In the genomic region with DNA sequence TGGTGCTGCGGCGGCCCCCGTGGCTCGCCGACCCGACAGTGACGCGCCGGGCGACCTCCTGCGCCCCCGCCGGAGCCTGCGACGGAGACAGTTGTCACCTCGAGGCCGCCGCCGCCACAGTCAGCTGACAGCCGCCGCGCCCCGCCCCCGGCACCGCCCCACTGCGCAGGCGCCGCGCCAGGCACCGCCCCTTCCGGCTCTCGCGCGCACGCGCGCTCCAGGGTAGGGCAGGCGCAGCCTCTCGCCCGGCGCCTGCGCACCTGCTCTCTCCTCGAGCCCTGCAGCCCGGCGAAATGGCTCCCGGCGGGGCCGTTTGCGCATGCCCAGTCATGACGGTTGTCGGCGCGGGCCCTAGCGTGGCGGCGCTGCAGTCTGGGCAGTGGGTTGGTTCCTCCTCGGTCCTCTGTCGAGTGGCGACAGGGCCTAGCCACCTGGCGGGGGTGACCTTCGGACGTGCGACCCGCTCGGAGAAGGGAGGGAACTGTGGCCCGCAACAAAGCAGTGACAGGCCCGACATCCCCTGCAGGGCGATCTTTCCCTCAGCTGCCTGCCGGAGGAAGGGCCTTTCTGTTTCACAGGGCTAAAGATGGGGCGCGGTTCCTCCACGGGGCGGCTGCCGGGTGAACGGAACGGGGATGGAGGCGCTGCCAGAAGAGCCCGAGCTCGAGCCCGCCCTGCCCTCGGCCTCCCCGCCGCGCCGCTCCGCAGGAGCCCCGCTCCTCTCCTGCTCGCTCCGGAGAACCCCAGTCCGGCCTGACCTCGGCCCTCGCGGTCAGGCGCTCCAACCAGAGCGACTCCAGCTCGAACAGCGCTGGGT, we compare ENCODE assay signal across 8 cellular contexts.
DNase-seq lines count a peak whose midpoint lies in the region; TF ChIP-seq lines count a peak whose summit lies in the region.

A gene (minus strand): TSS at position 135 of the 817 bp plus-strand sequence. CDS start 134 bp downstream, at position 1.

- DNase-seq in HFF-Myc (ENCODE audit: extremely low read depth, low read depth) (peak; percentile 56), NAMALWA (ENCODE audit: low spot score) (peak; percentile 94), SK-N-MC (ENCODE audit: low read depth, low spot score) (peak; percentile 42), globus pallidus (ENCODE audit: low spot score) (peak; percentile 94), nucleus accumbens (lab: John Stamatoyannopoulos, UW) (peak; percentile 36 to 98 (median 92)), superior temporal gyrus (ENCODE audit: extremely low spot score) (peak; percentile 95)
- peak; percentile 97 for DNase-seq in activated naive CD4-positive, alpha-beta T cell treated with anti-CD3 and anti-CD28 coated beads, Interleukin-2, amount 10 ng/mL, durations not matched to agents 7 days and 5 days

- H3K4me3 Mint-ChIP-seq in activated naive CD4-positive, alpha-beta T cell treated with anti-CD3 and anti-CD28 coated beads, Interleukin-2, amount 10 ng/mL, durations not matched to agents 7 days and 5 days, result peak within 1 kb of the TSS; percentile 81

- peak within 1 kb of the TSS; percentile 73 for H3K27ac ChIP-seq in SK-N-MC

- H3K27ac Mint-ChIP-seq in activated naive CD4-positive, alpha-beta T cell treated with anti-CD3 and anti-CD28 coated beads, Interleukin-2, amount 10 ng/mL, durations not matched to agents 7 days and 5 days, result peak within 1 kb of the TSS; percentile 91

- H3K4me1 Mint-ChIP-seq in activated naive CD4-positive, alpha-beta T cell treated with anti-CD3 and anti-CD28 coated beads, Interleukin-2, amount 10 ng/mL, durations not matched to agents 7 days and 5 days, result peaks cover 39% of the 10 kb centered on the region

- H3K9me3 Mint-ChIP-seq in activated naive CD4-positive, alpha-beta T cell treated with anti-CD3 and anti-CD28 coated beads, Interleukin-2, amount 10 ng/mL, durations not matched to agents 7 days and 5 days, result peaks cover 16% of the 10 kb centered on the region

- H3K36me3 Mint-ChIP-seq in activated naive CD4-positive, alpha-beta T cell treated with anti-CD3 and anti-CD28 coated beads, Interleukin-2, amount 10 ng/mL, durations not matched to agents 7 days and 5 days, result peaks cover 9% of the 10 kb centered on the region

- H3K4me3 ChIP-seq in GM08714 (ENCODE audit: low read length) (peak within 1 kb of the TSS; percentile 62; the same call in 1 of the 2 replicates), HFF-Myc (replicated peaks; ENCODE audit: low read depth, low read length) (peak within 1 kb of the TSS; percentile 64), SK-N-MC (peak within 1 kb of the TSS; percentile 93)

- peak within 1 kb of the TSS; percentile 94 for H3K9ac ChIP-seq in SK-N-MC (ENCODE audit: insufficient read length)

- H3K36me3 ChIP-seq in SK-N-MC (ENCODE audit: insufficient read depth, low read length), result no peaks in the 10 kb centered on the region

- CTCF ChIA-PET in activated naive CD4-positive, alpha-beta T cell treated with anti-CD3 and anti-CD28 coated beads, Interleukin-2, amount 10 ng/mL, durations not matched to agents 7 days and 5 days (lab: Charles Lee), result interaction anchor here (1.0 kb wide), 1 partner anchor 47 kb away, joined by 3 read pairs; no protein-coding TSS in a partner anchor

- H3K9me3 ChIP-seq in SK-N-MC (ENCODE audit: low read depth, low read length), result no peaks in the 10 kb centered on the region

- no peak for TF ChIP-seq CTCF in HFF-Myc (IDR thresholded peaks at IDR 0.05; ENCODE audit: low read depth, low read length, missing control alignments)

- peaks cover 24% of the 10 kb centered on the region for H3K27me3 Mint-ChIP-seq in activated naive CD4-positive, alpha-beta T cell treated with anti-CD3 and anti-CD28 coated beads, Interleukin-2, amount 10 ng/mL, durations not matched to agents 7 days and 5 days

Comparison
In these comparisons a context has a peak if more than half of its experiments do, and no peak if none do; other contexts are left out.
1. Peak in every context shown above with its lines: DNase-seq, H3K4me3 ChIP-seq and H3K27ac ChIP-seq.
2. DNase-seq: peak in every context shown above with its lines; median percentile 97 in activated naive CD4-positive, alpha-beta T cell treated with anti-CD3 and anti-CD28 coated beads, Interleukin-2, amount 10 ng/mL, durations not matched to agents 7 days and 5 days; 95 in superior temporal gyrus; 94 in NAMALWA; 94 in globus pallidus; 92 in nucleus accumbens; 56 in HFF-Myc; 42 in SK-N-MC.